ENCODE assay signal across 13 cellular contexts in genomic region chr22:37122598-37123180, GRCh38. TPM values are rescaled to one million over a fixed set of nuclear protein-coding genes. Genes with fewer than 3 reads are reported as not detected.
DNase-seq lines count a peak whose midpoint lies in the region; ATAC-seq and TF ChIP-seq lines count a peak whose summit lies in the region.
"Had no signal": no experiment of that assay in that cellular context is flagged by ENCODE, and none has a peak within 500 bp of the region (broad histone marks: within the 10 kb centered on the region; RNA-seq: fewer than 3 reads in every experiment).

No MANE protein-coding gene starts in this region.

- H3F3A ChIP-seq in Loucy (ENCODE audit: low read depth) = no peaks in the 10 kb centered on the region

- H3K9me3 ChIP-seq in Loucy (ENCODE audit: insufficient read depth, low read depth, low read length) (no peaks in the 10 kb centered on the region), heart right ventricle (no peaks in the 10 kb centered on the region)
- H3K9me3 ChIP-seq: testis had no signal

- peak overlapping the region; percentile 99 for H3K27ac Mint-ChIP-seq in activated CD8-positive, alpha-beta memory T cell treated with anti-CD3 and anti-CD28 coated beads, Interleukin-2, amount 10 ng/mL, durations not matched to agents 7 days and 5 days
- H3K27ac Mint-ChIP-seq in central memory CD8-positive, alpha-beta T cell (ENCODE audit: low read depth) = peak overlapping the region; percentile 98

- CTCF ChIA-PET in activated CD8-positive, alpha-beta memory T cell treated with anti-CD3 and anti-CD28 coated beads, Interleukin-2, amount 10 ng/mL, durations not matched to agents 7 days and 5 days (lab: Charles Lee) = interaction anchor here (0.9 to 11.0 kb wide), 17 partner anchors 12 to 346 kb away, joined by 3 to 137 read pairs (median 7); partner anchors contain the start of genes IFT27, IL2RB and KCTD17

- peak overlapping the region in 17 of 21 experiments; percentile 2 to 94 (median 76) for H3K27ac ChIP-seq in skin epidermis
- peak overlapping the region in 1 of 10 donors; percentile 86 for H3K27ac ChIP-seq in heart right ventricle
- H3K27ac ChIP-seq: testis had no signal

- no peaks in the 10 kb centered on the region for H3K79me2 ChIP-seq in Loucy (ENCODE audit: insufficient read depth, low read length)

- peak overlapping the region; percentile 45 for H3K4me2 ChIP-seq in Loucy (ENCODE audit: low read depth, low read length, poor library complexity, severe bottlenecking)

- H3K36me3 ChIP-seq in Loucy (ENCODE audit: insufficient read depth, low read length) = no peaks in the 10 kb centered on the region
- H3K36me3 ChIP-seq in heart right ventricle = no peaks in the 10 kb centered on the region

- H2AFZ ChIP-seq in Loucy (ENCODE audit: low read length) = no peak overlapping the region

- 73 to 81% methylated on average over 3 of the region's 3 CpGs for WGBS in heart right ventricle, 2 donors

- H3K4me1 Mint-ChIP-seq in activated CD8-positive, alpha-beta memory T cell treated with anti-CD3 and anti-CD28 coated beads, Interleukin-2, amount 10 ng/mL, durations not matched to agents 7 days and 5 days = peaks cover 77% of the 10 kb centered on the region
- H3K4me1 Mint-ChIP-seq in central memory CD8-positive, alpha-beta T cell = peaks cover 50% of the 10 kb centered on the region

- no peaks in the 10 kb centered on the region for H3K27me3 Mint-ChIP-seq in activated CD8-positive, alpha-beta memory T cell treated with anti-CD3 and anti-CD28 coated beads, Interleukin-2, amount 10 ng/mL, durations not matched to agents 7 days and 5 days
- no peaks in the 10 kb centered on the region for H3K27me3 Mint-ChIP-seq in central memory CD8-positive, alpha-beta T cell

- peak overlapping the region; percentile 70 for H3K4me3 Mint-ChIP-seq in activated CD8-positive, alpha-beta memory T cell treated with anti-CD3 and anti-CD28 coated beads, Interleukin-2, amount 10 ng/mL, durations not matched to agents 7 days and 5 days
- peak overlapping the region; percentile 51 for H3K4me3 Mint-ChIP-seq in central memory CD8-positive, alpha-beta T cell

- H4K20me1 ChIP-seq in Loucy (ENCODE audit: insufficient read depth, low read length, poor library complexity, severe bottlenecking) = no peaks in the 10 kb centered on the region

- H3K36me3 Mint-ChIP-seq in activated CD8-positive, alpha-beta memory T cell treated with anti-CD3 and anti-CD28 coated beads, Interleukin-2, amount 10 ng/mL, durations not matched to agents 7 days and 5 days = peaks cover 36% of the 10 kb centered on the region
- H3K36me3 Mint-ChIP-seq in central memory CD8-positive, alpha-beta T cell (ENCODE audit: insufficient read depth) = peaks cover 22% of the 10 kb centered on the region

- H3K4me3 ChIP-seq in Loucy (ENCODE audit: low read length, poor library complexity, severe bottlenecking) (no peak overlapping the region), skin epidermis (no peak overlapping the region), heart right ventricle (no peak overlapping the region)
- H3K4me3 ChIP-seq: lung, smooth muscle cell, testis had no signal

- H3K27me3 ChIP-seq in Loucy (ENCODE audit: insufficient read depth, low read length, poor library complexity, severe bottlenecking) (no peaks in the 10 kb centered on the region), heart right ventricle (peaks cover 0 to 44% (median 18%) of the 10 kb centered on the region in 7 donors)
- H3K27me3 ChIP-seq: testis had no signal

- no peaks in the 10 kb centered on the region for H3K9me3 Mint-ChIP-seq in activated CD8-positive, alpha-beta memory T cell treated with anti-CD3 and anti-CD28 coated beads, Interleukin-2, amount 10 ng/mL, durations not matched to agents 7 days and 5 days (ENCODE audit: low read depth)
- H3K9me3 Mint-ChIP-seq in central memory CD8-positive, alpha-beta T cell = no peaks in the 10 kb centered on the region

- no peaks in the 10 kb centered on the region for H3K9me2 ChIP-seq in Loucy (replicated peaks; ENCODE audit: low read depth, low read length)

- H3K4me1 ChIP-seq in Loucy (ENCODE audit: insufficient read depth, low read length, poor library complexity, severe bottlenecking) (peaks cover 15% of the 10 kb centered on the region), heart right ventricle (peaks cover 0 to 16% (median 0%) of the 10 kb centered on the region in 9 donors)
- H3K4me1 ChIP-seq: testis had no signal

- TF ChIP-seq CTCF in Loucy (conservative IDR thresholded peaks at IDR 0.05; ENCODE audit: low read length) (no peak), heart right ventricle (IDR thresholded peaks at IDR 0.05) (no peak)

- intact Hi-C loops in heart right ventricle (cut with DNase I) = no loop called here

- DNase-seq in activated CD8-positive, alpha-beta memory T cell treated with anti-CD3 and anti-CD28 coated beads, Interleukin-2, amount 10 ng/mL, durations not matched to agents 7 days and 5 days = no peak
- DNase-seq in activated CD8-positive, alpha-beta memory T cell treated with anti-CD3 and anti-CD28 coated beads, Interleukin-2, amount 50 U/mL, for 4 hours = no peak
- no peak for DNase-seq in central memory CD8-positive, alpha-beta T cell (ENCODE audit: low spot score in 2 of 2)
- DNase-seq in heart right ventricle = no peak
- DNase-seq in SK-N-DZ (ENCODE audit: low spot score) = no peak
- DNase-seq in stimulated activated CD4-positive, alpha-beta T cell treated with anti-CD3 and anti-CD28 coated beads, Interleukin-12 subunit alpha, Interleukin-12 subunit beta, amount 100 ng/mL, for 4 hours = no peak
- DNase-seq: NCI-H2171 treated with DMSO at 0.1 percent for 48 hours had no signal

- no peak for ATAC-seq in activated CD8-positive, alpha-beta memory T cell treated with anti-CD3 and anti-CD28 coated beads, Interleukin-2, amount 10 ng/mL, durations not matched to agents 7 days and 5 days
- no peak for ATAC-seq in central memory CD8-positive, alpha-beta T cell (replicated peaks; ENCODE audit: extremely low read depth, poor library complexity, severe bottlenecking)
- no peak for ATAC-seq in heart right ventricle

- H3K9ac ChIP-seq in Loucy (ENCODE audit: low read depth, low read length, poor library complexity, severe bottlenecking) = no peak overlapping the region

RNA-seq across cellular contexts. Expression of gene TMPRSS6, which starts 13.2 kb away (rescaled TPM):
- total RNA-seq in activated CD8-positive, alpha-beta memory T cell treated with anti-CD3 and anti-CD28 coated beads, Interleukin-2, amount 10 ng/mL, durations not matched to agents 7 days and 5 days = 1 to 10 TPM; 1.3 to 3.3 TPM
- total RNA-seq in heart right ventricle = not detected
- not detected for polyA plus RNA-seq in heart right ventricle
- not detected in 2 replicates for polyA plus RNA-seq in SK-N-DZ (2014; cell fraction: cytosol; rRNA removed)
- not detected in 2 replicates for polyA plus RNA-seq in SK-N-DZ (2014; cell fraction: nucleus; rRNA removed)
- total RNA-seq: osteocyte, smooth muscle cell had no signal
- polyA plus RNA-seq: smooth muscle cell had no signal

RNA-seq across cellular contexts. Expression of gene IL2RB, which starts 27.0 kb away (rescaled TPM):
- total RNA-seq in activated CD8-positive, alpha-beta memory T cell treated with anti-CD3 and anti-CD28 coated beads, Interleukin-2, amount 10 ng/mL, durations not matched to agents 7 days and 5 days = 100 to 1,000 TPM; 376 to 468 TPM
- 10 to 100 TPM in 1 of 10 donors, 1 to 10 TPM in 3, under 1 TPM in 6; 0.19 to 10.3 (median 0.75) TPM for total RNA-seq in heart right ventricle
- under 1 TPM; 0.16 to 0.22 TPM for polyA plus RNA-seq in heart right ventricle
- 0.22 TPM in 1 of 2 replicates, not detected in the other for polyA plus RNA-seq in SK-N-DZ (2014; cell fraction: cytosol; rRNA removed)
- not detected in 2 replicates for polyA plus RNA-seq in SK-N-DZ (2014; cell fraction: nucleus; rRNA removed)
- total RNA-seq: osteocyte had no signal

Comparison
In these comparisons a context has a peak if more than half of its experiments do, and no peak if none do; other contexts are left out.
1. RNA of gene IL2RB, which starts 27.0 kb away (total RNA-seq): 376 to 468 TPM in activated CD8-positive, alpha-beta memory T cell treated with anti-CD3 and anti-CD28 coated beads, Interleukin-2, amount 10 ng/mL, durations not matched to agents 7 days and 5 days; 0.19 to 10.3 TPM in heart right ventricle; every median in the first group is over 10 times any median in the second.